Comparison of ENCODE assay signal across 1 cellular context in genomic region chr15:43483306-43484128, GRCh38.
TF ChIP-seq lines count a peak whose summit lies in the region.

No MANE protein-coding gene starts in this region.

TF ChIP-seq in GM23338, 12 proteins besides CTCF, POLR2A, EP300 and RAD21 (continued from another document):
- TF ChIP-seq, protein P1, sequence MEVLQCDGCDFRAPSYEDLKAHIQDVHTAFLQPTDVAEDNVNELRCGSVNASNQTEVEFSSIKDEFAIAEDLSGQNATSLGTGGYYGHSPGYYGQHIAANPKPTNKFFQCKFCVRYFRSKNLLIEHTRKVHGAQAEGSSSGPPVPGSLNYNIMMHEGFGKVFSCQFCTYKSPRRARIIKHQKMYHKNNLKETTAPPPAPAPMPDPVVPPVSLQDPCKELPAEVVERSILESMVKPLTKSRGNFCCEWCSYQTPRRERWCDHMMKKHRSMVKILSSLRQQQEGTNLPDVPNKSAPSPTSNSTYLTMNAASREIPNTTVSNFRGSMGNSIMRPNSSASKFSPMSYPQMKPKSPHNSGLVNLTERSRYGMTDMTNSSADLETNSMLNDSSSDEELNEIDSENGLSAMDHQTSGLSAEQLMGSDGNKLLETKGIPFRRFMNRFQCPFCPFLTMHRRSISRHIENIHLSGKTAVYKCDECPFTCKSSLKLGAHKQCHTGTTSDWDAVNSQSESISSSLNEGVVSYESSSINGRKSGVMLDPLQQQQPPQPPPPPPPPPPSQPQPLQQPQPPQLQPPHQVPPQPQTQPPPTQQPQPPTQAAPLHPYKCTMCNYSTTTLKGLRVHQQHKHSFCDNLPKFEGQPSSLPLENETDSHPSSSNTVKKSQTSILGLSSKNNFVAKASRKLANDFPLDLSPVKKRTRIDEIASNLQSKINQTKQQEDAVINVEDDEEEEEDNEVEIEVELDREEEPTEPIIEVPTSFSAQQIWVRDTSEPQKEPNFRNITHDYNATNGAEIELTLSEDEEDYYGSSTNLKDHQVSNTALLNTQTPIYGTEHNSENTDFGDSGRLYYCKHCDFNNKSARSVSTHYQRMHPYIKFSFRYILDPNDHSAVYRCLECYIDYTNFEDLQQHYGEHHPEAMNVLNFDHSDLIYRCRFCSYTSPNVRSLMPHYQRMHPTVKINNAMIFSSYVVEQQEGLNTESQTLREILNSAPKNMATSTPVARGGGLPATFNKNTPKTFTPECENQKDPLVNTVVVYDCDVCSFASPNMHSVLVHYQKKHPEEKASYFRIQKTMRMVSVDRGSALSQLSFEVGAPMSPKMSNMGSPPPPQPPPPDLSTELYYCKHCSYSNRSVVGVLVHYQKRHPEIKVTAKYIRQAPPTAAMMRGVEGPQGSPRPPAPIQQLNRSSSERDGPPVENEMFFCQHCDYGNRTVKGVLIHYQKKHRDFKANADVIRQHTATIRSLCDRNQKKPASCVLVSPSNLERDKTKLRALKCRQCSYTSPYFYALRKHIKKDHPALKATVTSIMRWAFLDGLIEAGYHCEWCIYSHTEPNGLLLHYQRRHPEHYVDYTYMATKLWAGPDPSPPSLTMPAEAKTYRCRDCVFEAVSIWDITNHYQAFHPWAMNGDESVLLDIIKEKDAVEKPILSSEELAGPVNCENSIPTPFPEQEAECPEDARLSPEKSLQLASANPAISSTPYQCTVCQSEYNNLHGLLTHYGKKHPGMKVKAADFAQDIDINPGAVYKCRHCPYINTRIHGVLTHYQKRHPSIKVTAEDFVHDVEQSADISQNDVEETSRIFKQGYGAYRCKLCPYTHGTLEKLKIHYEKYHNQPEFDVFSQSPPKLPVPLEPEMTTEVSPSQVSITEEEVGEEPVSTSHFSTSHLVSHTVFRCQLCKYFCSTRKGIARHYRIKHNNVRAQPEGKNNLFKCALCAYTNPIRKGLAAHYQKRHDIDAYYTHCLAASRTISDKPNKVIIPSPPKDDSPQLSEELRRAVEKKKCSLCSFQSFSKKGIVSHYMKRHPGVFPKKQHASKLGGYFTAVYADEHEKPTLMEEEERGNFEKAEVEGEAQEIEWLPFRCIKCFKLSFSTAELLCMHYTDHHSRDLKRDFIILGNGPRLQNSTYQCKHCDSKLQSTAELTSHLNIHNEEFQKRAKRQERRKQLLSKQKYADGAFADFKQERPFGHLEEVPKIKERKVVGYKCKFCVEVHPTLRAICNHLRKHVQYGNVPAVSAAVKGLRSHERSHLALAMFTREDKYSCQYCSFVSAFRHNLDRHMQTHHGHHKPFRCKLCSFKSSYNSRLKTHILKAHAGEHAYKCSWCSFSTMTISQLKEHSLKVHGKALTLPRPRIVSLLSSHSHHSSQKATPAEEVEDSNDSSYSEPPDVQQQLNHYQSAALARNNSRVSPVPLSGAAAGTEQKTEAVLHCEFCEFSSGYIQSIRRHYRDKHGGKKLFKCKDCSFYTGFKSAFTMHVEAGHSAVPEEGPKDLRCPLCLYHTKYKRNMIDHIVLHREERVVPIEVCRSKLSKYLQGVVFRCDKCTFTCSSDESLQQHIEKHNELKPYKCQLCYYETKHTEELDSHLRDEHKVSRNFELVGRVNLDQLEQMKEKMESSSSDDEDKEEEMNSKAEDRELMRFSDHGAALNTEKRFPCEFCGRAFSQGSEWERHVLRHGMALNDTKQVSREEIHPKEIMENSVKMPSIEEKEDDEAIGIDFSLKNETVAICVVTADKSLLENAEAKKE (CRISPR knock-in tag; IDR thresholded peaks at IDR 0.05) = no peak
- no peak for TF ChIP-seq EZH2phosphoT487 (IDR thresholded peaks at IDR 0.05; ENCODE audit: unreplicated experiment)
